1 cellular context compared by ENCODE assay signal in genomic region chr4:170017252-170017651, GRCh38.
TF ChIP-seq lines count a peak whose summit lies in the region.

No MANE protein-coding gene starts in this region.

TF ChIP-seq in H1, 55 proteins besides CTCF, POLR2A, EP300 and RAD21 (continued from another document):
- TF ChIP-seq E2F6 (IDR thresholded peaks at IDR 0.05), result no peak
- no peak for TF ChIP-seq USF2 (IDR thresholded peaks at IDR 0.05; ENCODE audit: low read length)
- TF ChIP-seq TAF1 (IDR thresholded peaks at IDR 0.05; ENCODE audit: low read depth, low read length), result no peak
- TF ChIP-seq KDM4A (IDR thresholded peaks at IDR 0.05; ENCODE audit: low read depth, low read length, severe bottlenecking), result no peak
- no peak for TF ChIP-seq MAX (IDR thresholded peaks at IDR 0.05)
- TF ChIP-seq SP4 (IDR thresholded peaks at IDR 0.05; ENCODE audit: low read length), result no peak
